21 cellular contexts compared by ENCODE assay signal in the genomic region with DNA sequence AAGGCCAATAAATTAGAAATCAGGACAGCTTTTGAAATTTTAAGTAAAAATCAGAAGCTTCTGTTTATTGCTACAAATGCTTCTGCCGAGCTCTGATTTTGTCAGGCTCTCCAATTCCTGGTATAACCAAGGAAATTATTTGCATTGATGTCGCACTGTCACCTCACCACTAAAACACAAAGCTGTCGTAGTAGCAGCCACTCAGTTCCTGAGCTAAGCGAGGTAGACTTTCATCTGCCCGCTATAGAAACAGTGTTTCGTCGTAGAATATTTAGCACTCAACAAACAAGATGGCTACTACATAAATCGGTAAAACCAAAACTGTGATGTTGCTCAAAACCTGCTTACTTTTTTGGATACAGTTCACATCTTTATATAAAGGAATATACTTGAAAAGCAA.
A peak's percentile ranks its signal among the peaks of the same experiment; 100 is the strongest.
DNase-seq lines count a peak whose midpoint lies in the region; ATAC-seq and TF ChIP-seq lines count a peak whose summit lies in the region.
"Had no signal": no experiment of that assay in that cellular context is flagged by ENCODE, and none has a peak within 500 bp of the region (broad histone marks: within the 10 kb centered on the region; RNA-seq: fewer than 3 reads in every experiment).

No MANE protein-coding gene starts in this region.

- peak overlapping the region; percentile 27 for H3K4me3 ChIP-seq in CD4-positive, CD25-positive, alpha-beta regulatory T cell (ENCODE audit: low read depth, low read length)
- H3K4me3 ChIP-seq: body of pancreas, GM23338, MG63, prostate gland had no signal

- peak in 2 of 3 donors; percentile 23 to 89 for DNase-seq in CD4-positive, CD25-positive, alpha-beta regulatory T cell
- peak in 1 of 10 experiments; percentile 13 for DNase-seq in CD4-positive, alpha-beta T cell
- peak; percentile 39 for DNase-seq in activated CD4-positive, alpha-beta memory T cell treated with anti-CD3 and anti-CD28 coated beads for 36 hours
- peak in 1 of 3 experiments; percentile 11 for DNase-seq in effector memory CD8-positive, alpha-beta T cell
- DNase-seq in NCI-H748 (lab: John Stamatoyannopoulos, UW; ENCODE audit: unreplicated experiment) (no peak), endothelial cell (ENCODE audit: low spot score) (no peak)
- DNase-seq: body of pancreas, COR-L47, DMS79 treated with DMSO at 0.1 percent for 48 hours, glutamatergic neuron, MG63, NCI-H1436 treated with DMSO at 0.1 percent for 48 hours, NCI-H2171, NCI-H526 had no signal

- H3K9me3 ChIP-seq in CD4-positive, CD25-positive, alpha-beta regulatory T cell (ENCODE audit: control insufficient read depth in 2 of 2, low read length in 2 of 2), result no peaks in the 10 kb centered on the region
- no peaks in the 10 kb centered on the region for H3K9me3 ChIP-seq in CD4-positive, alpha-beta T cell (ENCODE audit: control insufficient read depth, low read length)
- H3K9me3 ChIP-seq: body of pancreas, MG63, prostate gland had no signal

- peaks cover 16% of the 10 kb centered on the region for H3K4me1 ChIP-seq in CD4-positive, CD25-positive, alpha-beta regulatory T cell (ENCODE audit: control insufficient read depth, insufficient read depth, low read length, poor library complexity, severe bottlenecking)
- H3K4me1 ChIP-seq: body of pancreas, prostate gland had no signal

- H3K4me3 Mint-ChIP-seq in CD4-positive, CD25-positive, alpha-beta regulatory T cell, result peak overlapping the region; percentile 53 to 78 (median 68)
- H3K4me3 Mint-ChIP-seq in CD4-positive, alpha-beta T cell, result peak overlapping the region; percentile 58
- H3K4me3 Mint-ChIP-seq in activated CD4-positive, alpha-beta memory T cell treated with anti-CD3 and anti-CD28 coated beads for 36 hours, result no peak overlapping the region
- peak overlapping the region; percentile 53 to 71 for H3K4me3 Mint-ChIP-seq in effector memory CD8-positive, alpha-beta T cell
- H3K4me3 Mint-ChIP-seq in endothelial cell (ENCODE audit: unreplicated experiment), result no peak overlapping the region
- H3K4me3 Mint-ChIP-seq: GM23338, mesothelial cell of epicardium, neural crest cell, type B pancreatic cell had no signal

- intact Hi-C loops in CD4-positive, alpha-beta T cell (cut with DNase I, micrococcal nuclease), result loop anchor here in 1 of 2 experiments (10.0 kb wide), 1 partner anchor 143 kb away; a partner anchor contains a TSS
- intact Hi-C loops in activated CD4-positive, alpha-beta memory T cell treated with anti-CD3 and anti-CD28 coated beads for 36 hours (cut with micrococcal nuclease), result loop anchor here (5.0 kb wide), 2 partner anchors 289 to 359 kb away; a partner anchor contains a TSS

- peak overlapping the region; percentile 75 to 94 (median 84) for H3K27ac Mint-ChIP-seq in CD4-positive, CD25-positive, alpha-beta regulatory T cell
- H3K27ac Mint-ChIP-seq in CD4-positive, alpha-beta T cell, result peak overlapping the region; percentile 79
- peak overlapping the region; percentile 71 for H3K27ac Mint-ChIP-seq in activated CD4-positive, alpha-beta memory T cell treated with anti-CD3 and anti-CD28 coated beads for 36 hours
- peak overlapping the region; percentile 89 to 95 for H3K27ac Mint-ChIP-seq in effector memory CD8-positive, alpha-beta T cell
- H3K27ac Mint-ChIP-seq in endothelial cell (ENCODE audit: unreplicated experiment), result no peak overlapping the region
- H3K27ac Mint-ChIP-seq: GM23338, mesothelial cell of epicardium had no signal

- H3K4me1 Mint-ChIP-seq in CD4-positive, CD25-positive, alpha-beta regulatory T cell, result peaks cover 23 to 50% (median 35%) of the 10 kb centered on the region in 4 donors
- peaks cover 27% of the 10 kb centered on the region for H3K4me1 Mint-ChIP-seq in CD4-positive, alpha-beta T cell (ENCODE audit: low read depth)
- H3K4me1 Mint-ChIP-seq in activated CD4-positive, alpha-beta memory T cell treated with anti-CD3 and anti-CD28 coated beads for 36 hours (ENCODE audit: low read depth), result peaks cover 45% of the 10 kb centered on the region
- H3K4me1 Mint-ChIP-seq in effector memory CD8-positive, alpha-beta T cell (ENCODE audit: low read depth in 2 of 2), result peaks cover 20 to 26% of the 10 kb centered on the region in 2 donors
- peaks cover 13% of the 10 kb centered on the region for H3K4me1 Mint-ChIP-seq in endothelial cell (ENCODE audit: unreplicated experiment)
- H3K4me1 Mint-ChIP-seq: neural crest cell had no signal

- H3K27me3 Mint-ChIP-seq in CD4-positive, CD25-positive, alpha-beta regulatory T cell, result no peaks in the 10 kb centered on the region
- no peaks in the 10 kb centered on the region for H3K27me3 Mint-ChIP-seq in CD4-positive, alpha-beta T cell
- no peaks in the 10 kb centered on the region for H3K27me3 Mint-ChIP-seq in activated CD4-positive, alpha-beta memory T cell treated with anti-CD3 and anti-CD28 coated beads for 36 hours
- H3K27me3 Mint-ChIP-seq in effector memory CD8-positive, alpha-beta T cell, result no peaks in the 10 kb centered on the region
- peaks cover 2% of the 10 kb centered on the region for H3K27me3 Mint-ChIP-seq in endothelial cell (ENCODE audit: unreplicated experiment)
- H3K27me3 Mint-ChIP-seq: type B pancreatic cell had no signal

- ATAC-seq in CD4-positive, CD25-positive, alpha-beta regulatory T cell (ENCODE audit: low read depth in 2 of 2), result peak; percentile 86 to 89
- peak; percentile 52 for ATAC-seq in CD4-positive, alpha-beta T cell (ENCODE audit: poor library complexity)
- peak; percentile 81 for ATAC-seq in effector memory CD8-positive, alpha-beta T cell (replicated peaks)
- ATAC-seq in HG03039 (IDR thresholded peaks at IDR 0.05; ENCODE audit: unreplicated experiment), result no peak
- ATAC-seq: body of pancreas, GM23338, left lobe of liver had no signal

- H3K36me3 ChIP-seq in CD4-positive, CD25-positive, alpha-beta regulatory T cell (ENCODE audit: control insufficient read depth, insufficient read depth, low read length), result peaks cover 4% of the 10 kb centered on the region
- H3K36me3 ChIP-seq: MG63, prostate gland had no signal

- TF ChIP-seq CTCF in CD4-positive, alpha-beta T cell (IDR thresholded peaks at IDR 0.05), result no peak
- no peak for TF ChIP-seq CTCF in endothelial cell (IDR thresholded peaks at IDR 0.05; ENCODE audit: unreplicated experiment)

- POLR2A ChIA-PET in CD4-positive, alpha-beta T cell (lab: Charles Lee), result no interaction called here
- POLR2A ChIA-PET in activated CD4-positive, alpha-beta memory T cell treated with anti-CD3 and anti-CD28 coated beads for 36 hours (lab: Charles Lee), result interaction anchor here (0.8 to 0.9 kb wide), 2 partner anchors 20 to 25 kb away, joined by 3 to 4 read pairs; no protein-coding TSS in a partner anchor

- H3K27ac ChIP-seq in CD4-positive, CD25-positive, alpha-beta regulatory T cell (ENCODE audit: insufficient read depth, low read length, poor library complexity, severe bottlenecking), result peak overlapping the region; percentile 34
- no peak overlapping the region for H3K27ac ChIP-seq in CD4-positive, alpha-beta T cell (ENCODE audit: low read depth, low read length)
- H3K27ac ChIP-seq: body of pancreas, prostate gland had no signal

- no peaks in the 10 kb centered on the region for H3K9me3 Mint-ChIP-seq in CD4-positive, CD25-positive, alpha-beta regulatory T cell
- no peaks in the 10 kb centered on the region for H3K9me3 Mint-ChIP-seq in CD4-positive, alpha-beta T cell
- no peaks in the 10 kb centered on the region for H3K9me3 Mint-ChIP-seq in activated CD4-positive, alpha-beta memory T cell treated with anti-CD3 and anti-CD28 coated beads for 36 hours
- no peaks in the 10 kb centered on the region for H3K9me3 Mint-ChIP-seq in effector memory CD8-positive, alpha-beta T cell
- H3K9me3 Mint-ChIP-seq in endothelial cell (ENCODE audit: unreplicated experiment), result no peaks in the 10 kb centered on the region
- H3K9me3 Mint-ChIP-seq: GM23338, mesothelial cell of epicardium, neural crest cell, type B pancreatic cell had no signal

- CTCF ChIA-PET in CD4-positive, alpha-beta T cell (lab: Charles Lee), result no interaction called here
- CTCF ChIA-PET in activated CD4-positive, alpha-beta memory T cell treated with anti-CD3 and anti-CD28 coated beads for 36 hours (lab: Charles Lee), result interaction anchor here (0.6 to 1.0 kb wide), 2 partner anchors 96 to 148 kb away, joined by 3 read pairs; no protein-coding TSS in a partner anchor

- peaks cover 13% of the 10 kb centered on the region for H3K36me3 Mint-ChIP-seq in CD4-positive, CD25-positive, alpha-beta regulatory T cell
- H3K36me3 Mint-ChIP-seq in CD4-positive, alpha-beta T cell (ENCODE audit: low read depth), result peaks cover 9% of the 10 kb centered on the region
- peaks cover 6% of the 10 kb centered on the region for H3K36me3 Mint-ChIP-seq in activated CD4-positive, alpha-beta memory T cell treated with anti-CD3 and anti-CD28 coated beads for 36 hours
- peaks cover 11% of the 10 kb centered on the region for H3K36me3 Mint-ChIP-seq in effector memory CD8-positive, alpha-beta T cell (ENCODE audit: insufficient read depth)
- H3K36me3 Mint-ChIP-seq in endothelial cell (ENCODE audit: low read depth, unreplicated experiment), result no peaks in the 10 kb centered on the region
- H3K36me3 Mint-ChIP-seq: mesothelial cell of epicardium had no signal

- H3K27me3 ChIP-seq in CD4-positive, CD25-positive, alpha-beta regulatory T cell (ENCODE audit: control insufficient read depth, insufficient read depth, low read length), result no peaks in the 10 kb centered on the region
- H3K27me3 ChIP-seq in CD4-positive, alpha-beta T cell (ENCODE audit: control insufficient read depth, insufficient read depth, low read length), result no peaks in the 10 kb centered on the region
- H3K27me3 ChIP-seq: body of pancreas, MG63 had no signal

Comparison
In these comparisons a context has a peak if more than half of its experiments do, and no peak if none do; other contexts are left out.
1. DNase-seq: peak in CD4-positive, CD25-positive, alpha-beta regulatory T cell (2 of 3) and activated CD4-positive, alpha-beta memory T cell treated with anti-CD3 and anti-CD28 coated beads for 36 hours (single experiment); none in NCI-H748 (single experiment) and endothelial cell (single experiment).
2. H3K4me3 Mint-ChIP-seq: peak in CD4-positive, CD25-positive, alpha-beta regulatory T cell (4 of 4), CD4-positive, alpha-beta T cell (single experiment) and effector memory CD8-positive, alpha-beta T cell (2 of 2); none in activated CD4-positive, alpha-beta memory T cell treated with anti-CD3 and anti-CD28 coated beads for 36 hours (single experiment) and endothelial cell (single experiment).